In genomic region chrX:47846070-47846469, GRCh38 we compare ENCODE assay signal across 17 cellular contexts. TPM values are rescaled to one million over a fixed set of nuclear protein-coding genes. Genes with fewer than 3 reads are reported as not detected.
DNase-seq lines count a peak whose midpoint lies in the region; ATAC-seq and TF ChIP-seq lines count a peak whose summit lies in the region.
"Had no signal": no experiment of that assay in that cellular context is flagged by ENCODE, and none has a peak within 500 bp of the region (broad histone marks: within the 10 kb centered on the region; RNA-seq: fewer than 3 reads in every experiment).

No MANE protein-coding gene starts in this region.

- TF ChIP-seq CTCF in Peyer's patch (IDR thresholded peaks at IDR 0.05) (no peak), psoas muscle (IDR thresholded peaks at IDR 0.05) (no peak)

- H3K9me3 ChIP-seq in Peyer's patch (no peaks in the 10 kb centered on the region), psoas muscle (peaks cover 3% of the 10 kb centered on the region)
- H3K9me3 ChIP-seq: BLaER1, Caco-2 had no signal

- intact Hi-C loops in Right ventricle myocardium superior (cut with DNase I), result no loop called here
- intact Hi-C loops in cardiac septum (cut with DNase I), result no loop called here
- intact Hi-C loops in psoas muscle (cut with DNase I), result no loop called here

- H3K4me3 ChIP-seq in Peyer's patch, result no peak overlapping the region
- no peak overlapping the region for H3K4me3 ChIP-seq in psoas muscle
- H3K4me3 ChIP-seq: BLaER1, GM23248 had no signal

- 31 to 52% (median 49%) methylated on average over 7 of the region's 7 CpGs for WGBS in psoas muscle, 3 donors

- ATAC-seq in Right ventricle myocardium superior (ENCODE audit: poor library complexity) (peak; percentile 55), left lobe of liver (peak; percentile 47), SK-N-SH treated with all-trans-retinoic acid at 6 μM for 48 hours (no peak), psoas muscle (no peak)
- ATAC-seq: CD8-positive, alpha-beta T cell; HCT116 had no signal

- peak; percentile 45 for DNase-seq in Right ventricle myocardium superior
- DNase-seq in cardiac septum (ENCODE audit: low spot score), result no peak
- peak in 2 of 3 donors; percentile 50 to 54 for DNase-seq in Peyer's patch
- DNase-seq in left lobe of liver (ENCODE audit: low spot score), result no peak
- DNase-seq in psoas muscle, result no peak
- DNase-seq: Caco-2; CD4-positive, CD25-positive, alpha-beta regulatory T cell; CD8-positive, alpha-beta T cell; DMS153; DND-41; GM23248; H9 had no signal

- peak overlapping the region in 2 of 4 donors; percentile 22 to 25 for H3K27ac ChIP-seq in Peyer's patch
- no peak overlapping the region for H3K27ac ChIP-seq in psoas muscle
- H3K27ac ChIP-seq: 22Rv1, BLaER1, C4-2B, GM23248 had no signal

- no peak for TF ChIP-seq POLR2A in Peyer's patch (IDR thresholded peaks at IDR 0.05)

- H3K36me3 ChIP-seq in Peyer's patch, result peaks cover 0 to 6% (median 0%) of the 10 kb centered on the region in 3 donors
- peaks cover 0 to 38% of the 10 kb centered on the region in 2 donors for H3K36me3 ChIP-seq in psoas muscle (ENCODE audit: insufficient read depth in 1 of 2, low read depth in 1 of 2)

- H3K4me1 ChIP-seq in Peyer's patch (no peaks in the 10 kb centered on the region), psoas muscle (no peaks in the 10 kb centered on the region)
- H3K4me1 ChIP-seq: BLaER1, Caco-2 had no signal

- H3K27me3 ChIP-seq in Peyer's patch (no peaks in the 10 kb centered on the region), psoas muscle (ENCODE audit: insufficient read depth in 3 of 3, low read length in 2 of 3) (no peaks in the 10 kb centered on the region)

TF ChIP-seq in SK-N-SH treated with all-trans-retinoic acid at 6 μM for 48 hours, 23 proteins besides CTCF, POLR2A, EP300 and RAD21:
- TF ChIP-seq PATZ1 (CRISPR knock-in tag; IDR thresholded peaks at IDR 0.05; ENCODE audit: borderline replicate concordance) (no peak), CSDC2 (CRISPR knock-in tag; IDR thresholded peaks at IDR 0.05) (no peak), ZNF8 (CRISPR knock-in tag; IDR thresholded peaks at IDR 0.05) (no peak), TCF4 (CRISPR knock-in tag; IDR thresholded peaks at IDR 0.05; ENCODE audit: borderline replicate concordance) (no peak), GLIS3 (CRISPR knock-in tag; IDR thresholded peaks at IDR 0.05) (no peak)

RNA-seq across cellular contexts. Expression of gene ZNF81, which starts 9.4 kb away (rescaled TPM):
- total RNA-seq in Right ventricle myocardium superior (5.3 TPM), cardiac septum (11.7 TPM), Peyer's patch (10 to 100 TPM in 2 of 4 donors, 1 to 10 TPM in 2; 8.3 to 13.9 (median 10.6) TPM), left lobe of liver (5.3 TPM), psoas muscle (1 to 10 TPM; 1.8 to 5.5 (median 4.3) TPM)
- 1 to 10 TPM; 1.6 to 4.9 (median 1.8) TPM for polyA plus RNA-seq in psoas muscle

Comparison
In these comparisons a context has a peak if more than half of its experiments do, and no peak if none do; other contexts are left out.
1. DNase-seq: peak in Right ventricle myocardium superior (single experiment) and Peyer's patch (2 of 3); none in cardiac septum (single experiment), left lobe of liver (single experiment) and psoas muscle (0 of 2).
2. ATAC-seq: peak in Right ventricle myocardium superior (single experiment) and left lobe of liver (single experiment); none in SK-N-SH treated with all-trans-retinoic acid at 6 μM for 48 hours (single experiment) and psoas muscle (0 of 4).